ENCODE assay signal across 8 cellular contexts in the genomic region with DNA sequence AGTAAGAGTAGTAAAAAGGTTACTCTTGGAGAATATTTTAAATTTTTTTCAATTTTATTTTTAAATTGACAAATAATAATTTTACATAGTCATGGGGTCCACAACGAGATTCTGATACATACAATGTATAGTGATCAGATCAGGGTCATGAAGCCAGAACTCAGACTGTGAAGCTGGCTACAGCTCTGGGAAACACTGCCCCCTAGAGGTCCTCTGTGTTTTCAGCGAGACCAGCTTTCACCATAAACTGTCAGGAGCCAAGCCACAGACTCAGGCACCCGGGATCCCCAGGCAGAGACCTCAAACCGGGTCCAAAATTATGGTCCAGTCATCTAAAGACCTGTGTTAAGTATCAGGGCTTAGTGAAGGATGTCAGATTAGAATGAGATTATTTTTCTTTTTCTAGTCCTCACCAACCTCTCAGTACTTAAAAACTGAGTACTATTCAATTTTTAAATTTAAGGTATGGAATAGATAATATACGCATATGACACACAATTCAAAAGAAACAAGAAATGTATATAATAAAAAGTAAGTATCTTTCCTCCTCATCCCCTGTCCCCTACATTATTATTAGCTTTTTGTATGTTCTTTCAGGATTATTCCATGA.
DNase-seq lines count a peak whose midpoint lies in the region; ATAC-seq and TF ChIP-seq lines count a peak whose summit lies in the region.

No MANE protein-coding gene starts in this region.

- H3K27ac ChIP-seq in CD8-positive, alpha-beta memory T cell (ENCODE audit: low read depth, low read length) = no peak overlapping the region

- H3K27ac Mint-ChIP-seq in WTC11 = no peak overlapping the region
- H3K27ac Mint-ChIP-seq in glutamatergic neuron (ENCODE audit: unreplicated experiment) = no peak overlapping the region
- H3K27ac Mint-ChIP-seq in CD8-positive, alpha-beta memory T cell = no peak overlapping the region

- CTCF ChIA-PET in WTC11 (lab: Charles Lee) = interaction anchor here (0.9 to 1.4 kb wide), 5 partner anchors 9 to 261 kb away, joined by 3 to 6 read pairs (median 3); no protein-coding TSS in a partner anchor
- CTCF ChIA-PET in CD8-positive, alpha-beta memory T cell (lab: Charles Lee) = no interaction called here

- no peaks in the 10 kb centered on the region for H3K27me3 ChIP-seq in CD8-positive, alpha-beta memory T cell (ENCODE audit: insufficient read depth, low read length, poor library complexity, severe bottlenecking)

- no peak overlapping the region for H3K4me3 ChIP-seq in CD8-positive, alpha-beta memory T cell (ENCODE audit: low read length)

- H3K4me1 ChIP-seq in CD8-positive, alpha-beta memory T cell (ENCODE audit: insufficient read depth, low read length) = no peaks in the 10 kb centered on the region

- TF ChIP-seq CTCF in WTC11 (IDR thresholded peaks at IDR 0.05) (peak; percentile 67), glutamatergic neuron (IDR thresholded peaks at IDR 0.05; ENCODE audit: partially characterized antibody, unreplicated experiment) (peak; percentile 87)

- H3K27me3 Mint-ChIP-seq in WTC11 (ENCODE audit: low read depth) (no peaks in the 10 kb centered on the region; the same call in 1 of the 2 replicates), glutamatergic neuron (ENCODE audit: unreplicated experiment) (no peaks in the 10 kb centered on the region)
- no peaks in the 10 kb centered on the region for H3K27me3 Mint-ChIP-seq in CD8-positive, alpha-beta memory T cell

- POLR2A ChIA-PET in WTC11 (lab: Charles Lee) = interaction anchor here (0.6 kb wide), 1 partner anchor 184 kb away, joined by 6 read pairs; no protein-coding TSS in a partner anchor
- POLR2A ChIA-PET in CD8-positive, alpha-beta memory T cell (lab: Charles Lee) = no interaction called here

- H3K9me3 Mint-ChIP-seq in WTC11 = peaks cover 15% of the 10 kb centered on the region
- H3K9me3 Mint-ChIP-seq in glutamatergic neuron (ENCODE audit: unreplicated experiment) = no peaks in the 10 kb centered on the region
- peaks cover 0 to 23% (median 4%) of the 10 kb centered on the region in 5 donors for H3K9me3 Mint-ChIP-seq in CD8-positive, alpha-beta memory T cell

- no peaks in the 10 kb centered on the region for H3K36me3 ChIP-seq in CD8-positive, alpha-beta memory T cell (ENCODE audit: insufficient read depth, low read length)

- DNase-seq in 8988T (peak; percentile 11), GM03348 (ENCODE audit: low spot score) (peak; percentile 52), NCI-H146 (lab: John Stamatoyannopoulos, UW) (peak; percentile 14), WTC11 (ENCODE audit: low spot score) (peak; percentile 72), glutamatergic neuron (peak; percentile 79)
- DNase-seq in stimulated activated CD4-positive, alpha-beta T cell treated with anti-CD3 and anti-CD28 coated beads, Interleukin-12 subunit alpha, Interleukin-12 subunit beta, amount 100 ng/mL, for 4 hours = peak; percentile 4
- DNase-seq in CD8-positive, alpha-beta memory T cell = no peak

- H3K9me3 ChIP-seq in CD8-positive, alpha-beta memory T cell (ENCODE audit: low read length) = no peaks in the 10 kb centered on the region

- H3K4me1 Mint-ChIP-seq in WTC11 (peaks cover 11% of the 10 kb centered on the region), glutamatergic neuron (ENCODE audit: low read depth, unreplicated experiment) (no peaks in the 10 kb centered on the region)
- no peaks in the 10 kb centered on the region for H3K4me1 Mint-ChIP-seq in CD8-positive, alpha-beta memory T cell

- ATAC-seq in HG02623 (IDR thresholded peaks at IDR 0.05; ENCODE audit: unreplicated experiment) = peak; percentile 89
- peak; percentile 85 for ATAC-seq in WTC11

- H3K4me3 Mint-ChIP-seq in WTC11 (no peak overlapping the region), glutamatergic neuron (ENCODE audit: unreplicated experiment) (no peak overlapping the region)
- no peak overlapping the region for H3K4me3 Mint-ChIP-seq in CD8-positive, alpha-beta memory T cell

- H3K36me3 Mint-ChIP-seq in WTC11 (peaks cover 6% of the 10 kb centered on the region), glutamatergic neuron (ENCODE audit: unreplicated experiment) (no peaks in the 10 kb centered on the region)
- H3K36me3 Mint-ChIP-seq in CD8-positive, alpha-beta memory T cell = peaks cover 0 to 2% (median 0%) of the 10 kb centered on the region in 3 donors

TF ChIP-seq in WTC11, 78 proteins besides CTCF, POLR2A, EP300 and RAD21:
- TF ChIP-seq NR1H2 (CRISPR knock-in tag; IDR thresholded peaks at IDR 0.05) (no peak), SOX15 (CRISPR knock-in tag; IDR thresholded peaks at IDR 0.05) (no peak), NFYB (CRISPR knock-in tag; conservative IDR thresholded peaks at IDR 0.05; ENCODE audit: low read depth) (no peak), NFATC4 (CRISPR knock-in tag; IDR thresholded peaks at IDR 0.05) (no peak)

Comparison
In these comparisons a context has a peak if more than half of its experiments do, and no peak if none do; other contexts are left out.
1. DNase-seq: peak in 8988T (single experiment), GM03348 (single experiment), NCI-H146 (single experiment), WTC11 (single experiment), glutamatergic neuron (single experiment) and stimulated activated CD4-positive, alpha-beta T cell treated with anti-CD3 and anti-CD28 coated beads, Interleukin-12 subunit alpha, Interleukin-12 subunit beta, amount 100 ng/mL, for 4 hours (single experiment); none in CD8-positive, alpha-beta memory T cell (0 of 5).